8 cellular contexts compared by ENCODE assay signal in genomic region chr1:99969260-99969728, GRCh38. TPM values are rescaled to one million over a fixed set of nuclear protein-coding genes. Genes with fewer than 3 reads are reported as not detected.
DNase-seq lines count a peak whose midpoint lies in the region; ATAC-seq, FAIRE-seq and TF ChIP-seq lines count a peak whose summit lies in the region.

No MANE protein-coding gene starts in this region.

- H3K9ac ChIP-seq in skeletal muscle tissue (ENCODE audit: low read depth in 1 of 3, low read length in 3 of 3) = peak overlapping the region; percentile 90 to 93 (median 92)

- TF ChIP-seq CTCF in activated B cell treated with CpG ODN at 0.5 μM for 24 hours (IDR thresholded peaks at IDR 0.05) (no peak), GM10266 (IDR thresholded peaks at IDR 0.05; ENCODE audit: control insufficient read depth, insufficient read depth, low read depth, missing control alignments) (no peak)

- H3K9me3 Mint-ChIP-seq in stimulated activated naive CD8-positive, alpha-beta T cell treated with anti-CD3 and anti-CD28 coated beads, Interleukin-15, Interleukin-2, amounts not matched to agents 100 ng/mL and 50 ng/mL, for 24 hours = no peaks in the 10 kb centered on the region
- no peaks in the 10 kb centered on the region for H3K9me3 Mint-ChIP-seq in activated B cell treated with CpG ODN at 0.5 μM for 24 hours

- H3K27me3 Mint-ChIP-seq in stimulated activated naive CD8-positive, alpha-beta T cell treated with anti-CD3 and anti-CD28 coated beads, Interleukin-15, Interleukin-2, amounts not matched to agents 100 ng/mL and 50 ng/mL, for 24 hours = no peaks in the 10 kb centered on the region
- no peaks in the 10 kb centered on the region for H3K27me3 Mint-ChIP-seq in activated B cell treated with CpG ODN at 0.5 μM for 24 hours

- H3K27ac Mint-ChIP-seq in stimulated activated naive CD8-positive, alpha-beta T cell treated with anti-CD3 and anti-CD28 coated beads, Interleukin-15, Interleukin-2, amounts not matched to agents 100 ng/mL and 50 ng/mL, for 24 hours = peak overlapping the region; percentile 49
- peak overlapping the region; percentile 88 for H3K27ac Mint-ChIP-seq in activated B cell treated with CpG ODN at 0.5 μM for 24 hours

- CTCF ChIA-PET in activated B cell treated with CpG ODN at 0.5 μM for 24 hours (lab: Charles Lee) = interaction anchor here (1.1 to 1.2 kb wide), 2 partner anchors 8 to 486 kb away, joined by 3 read pairs; no protein-coding TSS in a partner anchor

- H3K36me3 ChIP-seq in skeletal muscle tissue (ENCODE audit: control insufficient read depth in 3 of 3, insufficient read depth in 3 of 3, low read length in 3 of 3) = no peaks in the 10 kb centered on the region

- POLR2A ChIA-PET in activated B cell treated with CpG ODN at 0.5 μM for 24 hours (lab: Charles Lee) = interaction anchor here (1.0 to 2.3 kb wide), 7 partner anchors 69 to 297 kb away, joined by 3 to 22 read pairs (median 6); partner anchors contain the start of genes AGL, DBT, FRRS1 and RTCA

- peaks cover 30% of the 10 kb centered on the region for H3K4me1 Mint-ChIP-seq in stimulated activated naive CD8-positive, alpha-beta T cell treated with anti-CD3 and anti-CD28 coated beads, Interleukin-15, Interleukin-2, amounts not matched to agents 100 ng/mL and 50 ng/mL, for 24 hours (ENCODE audit: low read depth)
- peaks cover 27% of the 10 kb centered on the region for H3K4me1 Mint-ChIP-seq in activated B cell treated with CpG ODN at 0.5 μM for 24 hours

- no peak for FAIRE-seq in frontal cortex (lab: Jason Lieb, UNC)

- intact Hi-C loops in activated B cell treated with CpG ODN at 0.5 μM for 24 hours (cut with micrococcal nuclease) (loop anchor here (1.0 to 5.0 kb wide), 2 partner anchors 46 to 383 kb away; partner anchors contain the start of gene CDC14A), left cardiac atrium (cut with DNase I) (no loop called here)

- H3K36me3 Mint-ChIP-seq in stimulated activated naive CD8-positive, alpha-beta T cell treated with anti-CD3 and anti-CD28 coated beads, Interleukin-15, Interleukin-2, amounts not matched to agents 100 ng/mL and 50 ng/mL, for 24 hours (ENCODE audit: low read depth) = no peaks in the 10 kb centered on the region
- peaks cover 6% of the 10 kb centered on the region for H3K36me3 Mint-ChIP-seq in activated B cell treated with CpG ODN at 0.5 μM for 24 hours (ENCODE audit: low read depth)

- H3K27me3 ChIP-seq in skeletal muscle tissue (ENCODE audit: control insufficient read depth in 3 of 3, insufficient read depth in 3 of 3, low read length in 3 of 3) = no peaks in the 10 kb centered on the region

- DNase-seq in stimulated activated naive CD8-positive, alpha-beta T cell treated with anti-CD3 and anti-CD28 coated beads, Interleukin-15, Interleukin-2, amounts not matched to agents 100 U/mL and 50 U/mL, for 24 hours = no peak
- DNase-seq in activated B cell treated with CpG ODN at 0.5 μM for 24 hours = no peak
- no peak for DNase-seq in left cardiac atrium
- DNase-seq in GM10266 (ENCODE audit: extremely low spot score) = no peak
- no peak for DNase-seq in frontal cortex (ENCODE audit: low spot score in 2 of 2)

- peak overlapping the region; percentile 68 for H3K27ac ChIP-seq in skeletal muscle tissue (ENCODE audit: low read depth, low read length)

- H3K4me1 ChIP-seq in skeletal muscle tissue (ENCODE audit: control insufficient read depth in 3 of 3, insufficient read depth in 3 of 3, low read length in 3 of 3) = peaks cover 11 to 16% (median 15%) of the 10 kb centered on the region in 3 donors

- H3K9me3 ChIP-seq in skeletal muscle tissue (ENCODE audit: control insufficient read depth in 3 of 3, low read length in 3 of 3) = no peaks in the 10 kb centered on the region

- H3K4me3 ChIP-seq in skeletal muscle tissue (ENCODE audit: low read length in 3 of 3) = peak overlapping the region; percentile 94 to 98 (median 96)

- ATAC-seq in stimulated activated naive CD8-positive, alpha-beta T cell treated with anti-CD3 and anti-CD28 coated beads, Interleukin-15, Interleukin-2, amounts not matched to agents 100 U/mL and 50 U/mL, for 24 hours = no peak
- ATAC-seq in HG03135 (IDR thresholded peaks at IDR 0.05; ENCODE audit: unreplicated experiment) (peak; percentile 14), activated B cell treated with CpG ODN at 0.5 μM for 24 hours (ENCODE audit: low read depth) (peak; percentile 5), left cardiac atrium (peak; percentile 5 to 20)

- peak overlapping the region; percentile 100 for H3K4me3 Mint-ChIP-seq in stimulated activated naive CD8-positive, alpha-beta T cell treated with anti-CD3 and anti-CD28 coated beads, Interleukin-15, Interleukin-2, amounts not matched to agents 100 ng/mL and 50 ng/mL, for 24 hours
- H3K4me3 Mint-ChIP-seq in activated B cell treated with CpG ODN at 0.5 μM for 24 hours = peak overlapping the region; percentile 100

RNA-seq across cellular contexts. Expression of gene SLC35A3, which starts 0.5 kb away (rescaled TPM):
- 18.3 and 21.1 TPM in 2 replicates for total RNA-seq in activated B cell treated with CpG ODN at 0.5 μM for 24 hours
- 1 to 10 TPM; 9.6 to 9.7 TPM for total RNA-seq in left cardiac atrium
- total RNA-seq in skeletal muscle tissue = 12.0 TPM
- total RNA-seq in frontal cortex = 31.8 TPM
